ENCODE assay signal across 20 cellular contexts in genomic region chr4:156321203-156321602, GRCh38.
DNase-seq lines count a peak whose midpoint lies in the region; ATAC-seq, FAIRE-seq and TF ChIP-seq lines count a peak whose summit lies in the region.
"Had no signal": no experiment of that assay in that cellular context is flagged by ENCODE, and none has a peak within 500 bp of the region (broad histone marks: within the 10 kb centered on the region; RNA-seq: fewer than 3 reads in every experiment).

No MANE protein-coding gene starts in this region.

- ATAC-seq in activated CD4-positive, alpha-beta T cell treated with anti-CD3 and anti-CD28 coated beads for 36 hours: no peak
- ATAC-seq: body of pancreas, K562, lower lobe of right lung, Panc1 had no signal

- no peaks in the 10 kb centered on the region for H4K20me1 ChIP-seq in astrocyte (ENCODE audit: insufficient read depth, low read length)

- H3K27ac ChIP-seq in ACC112 (ENCODE audit: low read depth, low read length) (peak overlapping the region; percentile 87), astrocyte (ENCODE audit: low read depth, low read length) (peak overlapping the region; percentile 85), mesendoderm (ENCODE audit: low read depth, low read length) (no peak overlapping the region), spleen (no peak overlapping the region)
- H3K27ac ChIP-seq: body of pancreas, lower lobe of right lung, neural progenitor cell had no signal

- H3K23ac ChIP-seq in mesendoderm (ENCODE audit: low read length): no peak overlapping the region

- H3K27me3 Mint-ChIP-seq in HFFc6 (ENCODE audit: insufficient read depth): no peaks in the 10 kb centered on the region; the same call in 1 of the 2 replicates
- no peaks in the 10 kb centered on the region for H3K27me3 Mint-ChIP-seq in astrocyte (ENCODE audit: low read depth, unreplicated experiment)
- no peaks in the 10 kb centered on the region for H3K27me3 Mint-ChIP-seq in activated CD4-positive, alpha-beta T cell treated with anti-CD3 and anti-CD28 coated beads for 36 hours

- POLR2A ChIA-PET in activated CD4-positive, alpha-beta T cell treated with anti-CD3 and anti-CD28 coated beads for 36 hours (lab: Charles Lee): no interaction called here

- no peak overlapping the region for H3K9ac ChIP-seq in astrocyte (ENCODE audit: low read length)
- H3K9ac ChIP-seq in mesendoderm (ENCODE audit: low read length): no peak overlapping the region
- H3K9ac ChIP-seq: neural progenitor cell had no signal

- H2BK5ac ChIP-seq in mesendoderm (ENCODE audit: low read length): no peak overlapping the region

- H3K4me3 Mint-ChIP-seq in HFFc6 (peak overlapping the region; percentile 51), astrocyte (ENCODE audit: unreplicated experiment) (no peak overlapping the region)
- H3K4me3 Mint-ChIP-seq in activated CD4-positive, alpha-beta T cell treated with anti-CD3 and anti-CD28 coated beads for 36 hours: no peak overlapping the region
- H3K4me3 Mint-ChIP-seq: endodermal cell; neural progenitor cell; T-helper 2 cell treated with Interferon-gamma antibody and Interleukin-4, amounts not matched to agents 5 μg/mL and 100 μg/mL, for 36 hours had no signal

- peak overlapping the region; percentile 40 for H3K4me2 ChIP-seq in astrocyte (ENCODE audit: low read length)
- no peak overlapping the region for H3K4me2 ChIP-seq in mesendoderm (ENCODE audit: low read length)
- H3K4me2 ChIP-seq: neural progenitor cell had no signal

- H3K9me3 Mint-ChIP-seq in HFFc6 (peaks cover 12% of the 10 kb centered on the region), astrocyte (ENCODE audit: unreplicated experiment) (peaks cover 15% of the 10 kb centered on the region)
- H3K9me3 Mint-ChIP-seq in activated CD4-positive, alpha-beta T cell treated with anti-CD3 and anti-CD28 coated beads for 36 hours (ENCODE audit: low read depth): peaks cover 6% of the 10 kb centered on the region

- TF ChIP-seq CTCF in HFFc6 (IDR thresholded peaks at IDR 0.05) (no peak), astrocyte (IDR thresholded peaks at IDR 0.05; ENCODE audit: insufficient read depth, low read depth, low read length) (no peak), spleen (IDR thresholded peaks at IDR 0.05 in 8 of 11, conservative IDR thresholded peaks at IDR 0.05 in 3 of 11) (no peak)

- 100% methylated on average over 1 of the region's 2 CpGs for WGBS in mesendoderm (ENCODE audit: extremely low coverage, insufficient coverage, low lambda C conversion rate)
- WGBS in spleen, 5 donors: 51 to 82% (median 74%) methylated on average over 2 of the region's 2 CpGs

- no peak overlapping the region for H3K18ac ChIP-seq in mesendoderm (ENCODE audit: low read length)

- H3K79me1 ChIP-seq in mesendoderm (ENCODE audit: low read length): no peaks in the 10 kb centered on the region

- H3K9me3 ChIP-seq in astrocyte (ENCODE audit: insufficient read depth, low read depth, low read length) (no peaks in the 10 kb centered on the region), spleen (peaks cover 0 to 19% (median 15%) of the 10 kb centered on the region in 8 donors)
- H3K9me3 ChIP-seq: body of pancreas had no signal

- H2AK5ac ChIP-seq in mesendoderm (ENCODE audit: low read length): no peak overlapping the region

- H3K36me3 Mint-ChIP-seq in HFFc6 (ENCODE audit: low read depth) (peaks cover 14% of the 10 kb centered on the region), astrocyte (ENCODE audit: low read depth, unreplicated experiment) (peaks cover 8% of the 10 kb centered on the region)
- no peaks in the 10 kb centered on the region for H3K36me3 Mint-ChIP-seq in activated CD4-positive, alpha-beta T cell treated with anti-CD3 and anti-CD28 coated beads for 36 hours (ENCODE audit: low read depth)
- H3K36me3 Mint-ChIP-seq: neural progenitor cell had no signal

- H3K56ac ChIP-seq in mesendoderm (ENCODE audit: low read length): no peak overlapping the region

- H3K27me3 ChIP-seq in ACC112 (ENCODE audit: insufficient read depth, low read length): no peaks in the 10 kb centered on the region
- no peaks in the 10 kb centered on the region for H3K27me3 ChIP-seq in astrocyte (ENCODE audit: insufficient read depth, low read length)
- H3K27me3 ChIP-seq in mesendoderm (ENCODE audit: insufficient read depth, low read length, poor library complexity): no peaks in the 10 kb centered on the region
- H3K27me3 ChIP-seq in spleen (replicated peaks in 1 of 7): no peaks in the 10 kb centered on the region
- H3K27me3 ChIP-seq: body of pancreas, neural progenitor cell had no signal

- H3K36me3 ChIP-seq in ACC112 (ENCODE audit: insufficient read depth, low read length) (no peaks in the 10 kb centered on the region), astrocyte (ENCODE audit: insufficient read depth, low read length) (no peaks in the 10 kb centered on the region), mesendoderm (ENCODE audit: control insufficient read depth, insufficient read depth, low read length) (no peaks in the 10 kb centered on the region), spleen (no peaks in the 10 kb centered on the region)
- H3K36me3 ChIP-seq: lower lobe of right lung, neural progenitor cell had no signal

- H3K27ac Mint-ChIP-seq in HFFc6: peak overlapping the region; percentile 49
- H3K27ac Mint-ChIP-seq in astrocyte (ENCODE audit: unreplicated experiment): peak overlapping the region; percentile 95
- no peak overlapping the region for H3K27ac Mint-ChIP-seq in activated CD4-positive, alpha-beta T cell treated with anti-CD3 and anti-CD28 coated beads for 36 hours
- H3K27ac Mint-ChIP-seq: endodermal cell; neural progenitor cell; T-helper 2 cell treated with Interferon-gamma antibody and Interleukin-4, amounts not matched to agents 5 μg/mL and 100 μg/mL, for 36 hours had no signal

- no peak overlapping the region for H3K4ac ChIP-seq in mesendoderm (ENCODE audit: low read depth, low read length)

- H4K5ac ChIP-seq in mesendoderm (ENCODE audit: low read length): no peak overlapping the region

- no peak overlapping the region for H2BK120ac ChIP-seq in mesendoderm (ENCODE audit: low read depth, low read length)

- no peak for TF ChIP-seq POLR2A in spleen (IDR thresholded peaks at IDR 0.05)

- DNase-seq in HFFc6: peak; percentile 84
- DNase-seq in astrocyte (ENCODE audit: low read depth): peak; percentile 98
- peak; percentile 80 for DNase-seq in glomerular visceral epithelial cell (ENCODE audit: extremely low spot score)
- DNase-seq in mesendoderm: no peak
- no peak for DNase-seq in stimulated activated CD4-positive, alpha-beta T cell treated with anti-CD3 and anti-CD28 coated beads, Interleukin-15, amount 100 ng/mL, for 24 hours
- DNase-seq in spleen: no peak
- no peak for DNase-seq in activated CD4-positive, alpha-beta T cell treated with anti-CD3 and anti-CD28 coated beads for 36 hours
- DNase-seq: activated CD4-positive, alpha-beta T cell treated with anti-CD3 and anti-CD28 coated beads, Interleukin-2, amount 50 U/mL, for 4 hours; body of pancreas; endodermal cell; hippocampal formation; lower lobe of right lung; NCI-H1417 treated with DMSO at 0.1 percent for 48 hours; NCI-H446 treated with DMSO at 0.1 percent for 48 hours; small intestine had no signal

- peak; percentile 98 for FAIRE-seq in astrocyte (lab: Jason Lieb, UNC)
- FAIRE-seq: K562, small intestine had no signal

- no peak overlapping the region for H2BK15ac ChIP-seq in mesendoderm (replicated peaks; ENCODE audit: low read depth)

- intact Hi-C loops in spleen (cut with DNase I; ENCODE audit: low total_unique reads): no loop called here
- intact Hi-C loops in activated CD4-positive, alpha-beta T cell treated with anti-CD3 and anti-CD28 coated beads for 36 hours (cut with DNase I, micrococcal nuclease): no loop called here

- no peak overlapping the region for H4K8ac ChIP-seq in mesendoderm (ENCODE audit: low read depth, low read length)

- peaks cover 41% of the 10 kb centered on the region for H3K4me1 Mint-ChIP-seq in HFFc6 (ENCODE audit: low read depth)
- peaks cover 37% of the 10 kb centered on the region for H3K4me1 Mint-ChIP-seq in astrocyte (ENCODE audit: low read depth, unreplicated experiment)
- H3K4me1 Mint-ChIP-seq in activated CD4-positive, alpha-beta T cell treated with anti-CD3 and anti-CD28 coated beads for 36 hours: no peaks in the 10 kb centered on the region
- H3K4me1 Mint-ChIP-seq: neural progenitor cell had no signal

- H3K79me2 ChIP-seq in ACC112 (ENCODE audit: control insufficient read depth, insufficient read depth, low read length, unreplicated experiment) (no peaks in the 10 kb centered on the region), astrocyte (ENCODE audit: insufficient read depth, low read length) (no peaks in the 10 kb centered on the region), mesendoderm (ENCODE audit: control insufficient read depth, insufficient read depth, low read length) (no peaks in the 10 kb centered on the region)

- H3K4me3 ChIP-seq in ACC112 (ENCODE audit: low read depth, low read length) (no peak overlapping the region), astrocyte (ENCODE audit: insufficient read depth, low read depth, low read length) (no peak overlapping the region), mesendoderm (ENCODE audit: low read length) (no peak overlapping the region), spleen (no peak overlapping the region)
- H3K4me3 ChIP-seq: body of pancreas, K562, lower lobe of right lung, neural progenitor cell had no signal

- H3K4me1 ChIP-seq in ACC112 (ENCODE audit: control insufficient read depth, insufficient read depth, low read length, unreplicated experiment) (peaks cover 32% of the 10 kb centered on the region), astrocyte (ENCODE audit: insufficient read depth, low read length) (peaks cover 18% of the 10 kb centered on the region), mesendoderm (ENCODE audit: control insufficient read depth, low read depth, low read length) (no peaks in the 10 kb centered on the region), spleen (no peaks in the 10 kb centered on the region)
- H3K4me1 ChIP-seq: body of pancreas, lower lobe of right lung, neural progenitor cell had no signal

- H2AFZ ChIP-seq in ACC112 (ENCODE audit: low read length, unreplicated experiment) (peak overlapping the region; percentile 10), astrocyte (ENCODE audit: low read depth, low read length) (no peak overlapping the region)
- H2AFZ ChIP-seq: neural progenitor cell had no signal

- CTCF ChIA-PET in activated CD4-positive, alpha-beta T cell treated with anti-CD3 and anti-CD28 coated beads for 36 hours (lab: Charles Lee): no interaction called here

Comparison
In these comparisons a context has a peak if more than half of its experiments do, and no peak if none do; other contexts are left out.
1. H3K27ac ChIP-seq: peak in ACC112 (single experiment) and astrocyte (single experiment); none in mesendoderm (single experiment) and spleen (0 of 8).
2. DNase-seq: peak in HFFc6 (single experiment), astrocyte (single experiment) and glomerular visceral epithelial cell (single experiment); none in mesendoderm (single experiment), stimulated activated CD4-positive, alpha-beta T cell treated with anti-CD3 and anti-CD28 coated beads, Interleukin-15, amount 100 ng/mL, for 24 hours (single experiment), spleen (single experiment) and activated CD4-positive, alpha-beta T cell treated with anti-CD3 and anti-CD28 coated beads for 36 hours (single experiment).